8 cellular contexts compared by ENCODE assay signal in the genomic region with DNA sequence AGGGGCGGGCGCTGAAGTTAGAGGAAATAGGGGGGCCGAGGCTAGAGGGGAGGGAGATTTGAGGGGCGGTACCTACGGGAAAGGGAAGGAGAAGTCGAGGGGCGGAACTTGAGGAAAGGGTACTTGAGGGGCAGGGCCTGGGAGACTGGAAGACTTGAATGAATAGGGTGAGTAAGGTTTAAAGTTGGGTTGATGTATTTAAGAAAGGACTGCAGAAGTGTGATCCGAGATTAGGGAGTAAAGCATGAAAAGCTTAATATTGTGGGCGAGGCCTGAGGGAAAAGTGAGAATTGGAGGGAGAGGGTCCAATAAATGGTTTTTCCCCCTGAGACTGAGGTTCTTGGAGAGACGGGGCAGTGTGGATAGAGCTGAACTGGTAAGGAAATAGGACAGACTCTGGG. TPM values are rescaled to one million over a fixed set of nuclear protein-coding genes. Genes with fewer than 3 reads are reported as not detected.
DNase-seq lines count a peak whose midpoint lies in the region; ATAC-seq and TF ChIP-seq lines count a peak whose summit lies in the region.

No MANE protein-coding gene starts in this region.

- peaks cover 20% of the 10 kb centered on the region for H3K4me1 Mint-ChIP-seq in central memory CD8-positive, alpha-beta T cell
- H3K4me1 Mint-ChIP-seq in naive B cell, result peaks cover 22 to 44% (median 25%) of the 10 kb centered on the region in 3 donors

- H4K20me1 ChIP-seq in BLaER1 treated with 17β-estradiol and CSF1 and Interleukin-3, amounts not matched to agents 10 nM and 100 nM, result peaks cover 0 to 25% (median 11%) of the 10 kb centered on the region in 11 experiments; a peak in 11 of 22 replicates

- peak overlapping the region; percentile 84 for H3K27ac Mint-ChIP-seq in central memory CD8-positive, alpha-beta T cell (ENCODE audit: low read depth)
- H3K27ac Mint-ChIP-seq in naive B cell, result peak overlapping the region; percentile 77 to 98 (median 96)

- TF ChIP-seq POLR2A in erythroblast (IDR thresholded peaks at IDR 0.05; ENCODE audit: low read length), result no peak

- peak overlapping the region; percentile 81 to 96 (median 92); a peak in 20 of 22 replicates for H3K27ac ChIP-seq in BLaER1 treated with 17β-estradiol and CSF1 and Interleukin-3, amounts not matched to agents 10 nM and 100 nM

- H3K4me3 Mint-ChIP-seq in central memory CD8-positive, alpha-beta T cell, result peak overlapping the region; percentile 78
- peak overlapping the region; percentile 91 to 99 (median 97) for H3K4me3 Mint-ChIP-seq in naive B cell

- peaks cover 35% of the 10 kb centered on the region for H3K36me3 Mint-ChIP-seq in central memory CD8-positive, alpha-beta T cell (ENCODE audit: insufficient read depth)
- H3K36me3 Mint-ChIP-seq in naive B cell, result no peaks in the 10 kb centered on the region

- H3K9me3 ChIP-seq in BLaER1 treated with 17β-estradiol and CSF1 and Interleukin-3, amounts not matched to agents 10 nM and 100 nM (replicated peaks in 1 of 11), result no peaks in the 10 kb centered on the region

- intact Hi-C loops in sciatic nerve (cut with DNase I), result no loop called here

- no peaks in the 10 kb centered on the region for H3K27me3 ChIP-seq in BLaER1 treated with 17β-estradiol and CSF1 and Interleukin-3, amounts not matched to agents 10 nM and 100 nM

- no peaks in the 10 kb centered on the region for H3K27me3 Mint-ChIP-seq in central memory CD8-positive, alpha-beta T cell
- no peaks in the 10 kb centered on the region for H3K27me3 Mint-ChIP-seq in naive B cell

- H3K4me1 ChIP-seq in BLaER1 treated with 17β-estradiol and CSF1 and Interleukin-3, amounts not matched to agents 10 nM and 100 nM, result peaks cover 25 to 55% (median 42%) of the 10 kb centered on the region in 10 experiments

- DNase-seq in Jurkat, Clone E6-1 (ENCODE audit: low read depth, low spot score), result no peak
- DNase-seq in central memory CD8-positive, alpha-beta T cell (ENCODE audit: low spot score in 2 of 2), result no peak
- DNase-seq in naive B cell, result no peak
- no peak for DNase-seq in cortex of kidney (lab: John Stamatoyannopoulos, UW)
- DNase-seq in kidney tubule cell (ENCODE audit: low spot score), result no peak
- DNase-seq in sciatic nerve (ENCODE audit: low spot score), result no peak
- DNase-seq in erythroblast (lab: John Stamatoyannopoulos, UW), result no peak

- peak overlapping the region; percentile 71 to 99 (median 86) for H3K4me3 ChIP-seq in BLaER1 treated with 17β-estradiol and CSF1 and Interleukin-3, amounts not matched to agents 10 nM and 100 nM
- H3K4me3 ChIP-seq in Jurkat, Clone E6-1 (ENCODE audit: low read length), result peak overlapping the region; percentile 93

- peak overlapping the region; percentile 84 to 96 (median 91) for H3K9ac ChIP-seq in BLaER1 treated with 17β-estradiol and CSF1 and Interleukin-3, amounts not matched to agents 10 nM and 100 nM

- peak overlapping the region; percentile 87 to 99 (median 90) for H3K4me2 ChIP-seq in BLaER1 treated with 17β-estradiol and CSF1 and Interleukin-3, amounts not matched to agents 10 nM and 100 nM

- no peaks in the 10 kb centered on the region for H3K9me3 Mint-ChIP-seq in central memory CD8-positive, alpha-beta T cell
- no peaks in the 10 kb centered on the region for H3K9me3 Mint-ChIP-seq in naive B cell

- H3K36me3 ChIP-seq in BLaER1 treated with 17β-estradiol and CSF1 and Interleukin-3, amounts not matched to agents 10 nM and 100 nM, result peaks cover 42 to 67% (median 50%) of the 10 kb centered on the region in 11 experiments

- ATAC-seq in central memory CD8-positive, alpha-beta T cell (replicated peaks; ENCODE audit: extremely low read depth, poor library complexity, severe bottlenecking), result no peak
- ATAC-seq in naive B cell (ENCODE audit: low read depth in 2 of 2) (no peak), sciatic nerve (no peak)

RNA-seq across cellular contexts. Expression of a gene that starts 0.7 kb away (rescaled TPM):
- polyA plus RNA-seq in Jurkat, Clone E6-1 (2012; ENCODE audit: insufficient read depth, insufficient read length), result 19.6 TPM
- 10 to 100 TPM; 14.7 to 23.6 (median 15.7) TPM for polyA plus RNA-seq in naive B cell (ENCODE audit: low read depth in 6 of 6)
- total RNA-seq in sciatic nerve, result 13.9 TPM

RNA-seq across cellular contexts. Expression of a gene that starts 0.9 kb away (rescaled TPM):
- polyA plus RNA-seq in Jurkat, Clone E6-1 (2012; ENCODE audit: insufficient read depth, insufficient read length), result 60.9 TPM
- 10 to 100 TPM; 16.0 to 75.9 (median 21.9) TPM for polyA plus RNA-seq in naive B cell (ENCODE audit: low read depth in 6 of 6)
- 29.3 TPM for total RNA-seq in sciatic nerve

RNA-seq across cellular contexts. Expression of a gene that starts 29.9 kb away (rescaled TPM):
- polyA plus RNA-seq in Jurkat, Clone E6-1 (2012; ENCODE audit: insufficient read depth, insufficient read length), result 28.7 TPM
- 10 to 100 TPM in 5 of 6 donors, 1 to 10 TPM in 1; 9.9 to 30.0 (median 19.5) TPM for polyA plus RNA-seq in naive B cell (ENCODE audit: low read depth in 6 of 6)
- 16.1 TPM for total RNA-seq in sciatic nerve

RNA-seq across cellular contexts. Expression of a gene that starts 57.8 kb away (rescaled TPM):
- 37.2 TPM for polyA plus RNA-seq in Jurkat, Clone E6-1 (2012; ENCODE audit: insufficient read depth, insufficient read length)
- 100 to 1,000 TPM in 1 of 6 donors, 10 to 100 TPM in 5; 64.0 to 138 (median 75.1) TPM for polyA plus RNA-seq in naive B cell (ENCODE audit: low read depth in 6 of 6)
- 84.9 TPM for total RNA-seq in sciatic nerve
